In genomic region chr20:47276251-47276650, GRCh38 we compare ENCODE assay signal across 12 cellular contexts.
DNase-seq lines count a peak whose midpoint lies in the region; ATAC-seq and TF ChIP-seq lines count a peak whose summit lies in the region.
"Had no signal": no experiment of that assay in that cellular context is flagged by ENCODE, and none has a peak within 500 bp of the region (broad histone marks: within the 10 kb centered on the region; RNA-seq: fewer than 3 reads in every experiment).

No MANE protein-coding gene starts in this region.

- peaks cover 0 to 61% of the 10 kb centered on the region in 2 donors for H3K4me1 ChIP-seq in right atrium auricular region
- peaks cover 15 to 51% of the 10 kb centered on the region in 2 donors for H3K4me1 ChIP-seq in ascending aorta
- peaks cover 28% of the 10 kb centered on the region for H3K4me1 ChIP-seq in upper lobe of right lung
- H3K4me1 ChIP-seq in Karpas-422 (ENCODE audit: low read length) = peaks cover 27% of the 10 kb centered on the region

- ATAC-seq in left cardiac atrium = no peak
- ATAC-seq in upper lobe of right lung = no peak

- no peak overlapping the region for H3K4me2 ChIP-seq in Karpas-422 (ENCODE audit: low read depth, low read length, poor library complexity, severe bottlenecking)

- no peak overlapping the region for H3K4me3 ChIP-seq in right atrium auricular region
- H3K4me3 ChIP-seq in ascending aorta = no peak overlapping the region
- H3K4me3 ChIP-seq in upper lobe of right lung = no peak overlapping the region
- no peak overlapping the region for H3K4me3 ChIP-seq in Karpas-422 (ENCODE audit: low read length)

- peaks cover 4% of the 10 kb centered on the region for H4K20me1 ChIP-seq in Karpas-422 (ENCODE audit: insufficient read depth, low read depth, low read length)

- no peaks in the 10 kb centered on the region for H3K27me3 Mint-ChIP-seq in neural crest cell (ENCODE audit: low read depth)

- no peaks in the 10 kb centered on the region for H3K9me3 Mint-ChIP-seq in neural crest cell

- TF ChIP-seq CTCF in right atrium auricular region (IDR thresholded peaks at IDR 0.05) (no peak), ascending aorta (IDR thresholded peaks at IDR 0.05) (no peak), neural crest cell (conservative IDR thresholded peaks at IDR 0.05) (no peak), upper lobe of right lung (IDR thresholded peaks at IDR 0.05) (no peak)

- H3K79me2 ChIP-seq in Karpas-422 (ENCODE audit: low read length) = peaks cover 67% of the 10 kb centered on the region

- no peak overlapping the region for H3K9ac ChIP-seq in Karpas-422 (ENCODE audit: low read length)

- peak overlapping the region; percentile 84 to 89 for H3K27ac ChIP-seq in right atrium auricular region
- peak overlapping the region; percentile 95 to 97 for H3K27ac ChIP-seq in ascending aorta
- H3K27ac ChIP-seq in upper lobe of right lung = peak overlapping the region; percentile 48
- H3K27ac ChIP-seq in Karpas-422 (ENCODE audit: low read length) = no peak overlapping the region

- H3K27me3 ChIP-seq in right atrium auricular region (no peaks in the 10 kb centered on the region), ascending aorta (no peaks in the 10 kb centered on the region), upper lobe of right lung (no peaks in the 10 kb centered on the region), Karpas-422 (ENCODE audit: low read length) (no peaks in the 10 kb centered on the region)

- intact Hi-C loops in left cardiac atrium (cut with DNase I) = loop anchor here (5.0 to 10.0 kb wide), 3 partner anchors 36 to 339 kb away; no protein-coding TSS in a partner anchor
- intact Hi-C loops in ascending aorta (cut with DNase I) = loop anchor here (1.0 kb wide), 1 partner anchor 188 kb away; no protein-coding TSS in a partner anchor
- intact Hi-C loops in upper lobe of right lung (cut with DNase I) = no loop called here

- no peak overlapping the region for H2AFZ ChIP-seq in Karpas-422 (ENCODE audit: low read length)

- H3K36me3 ChIP-seq in right atrium auricular region = peaks cover 29% of the 10 kb centered on the region
- peaks cover 0 to 22% of the 10 kb centered on the region in 2 donors for H3K36me3 ChIP-seq in ascending aorta
- peaks cover 45% of the 10 kb centered on the region for H3K36me3 ChIP-seq in upper lobe of right lung
- H3K36me3 ChIP-seq in Karpas-422 (ENCODE audit: insufficient read depth, low read length) = peaks cover 44% of the 10 kb centered on the region

- H3K9me2 ChIP-seq in Karpas-422 (replicated peaks; ENCODE audit: insufficient read depth, low read length) = no peaks in the 10 kb centered on the region

- peak overlapping the region; percentile 37 for H3K27ac Mint-ChIP-seq in neural crest cell (ENCODE audit: unreplicated experiment)

- DNase-seq in right atrium auricular region (ENCODE audit: low spot score) (peak; percentile 55), left cardiac atrium (no peak), ascending aorta (ENCODE audit: low spot score in 2 of 2) (no peak), neural crest cell (ENCODE audit: low read depth, low spot score) (no peak), upper lobe of right lung (no peak), occipital lobe (lab: John Stamatoyannopoulos, UW) (no peak), middle frontal gyrus (ENCODE audit: extremely low spot score, low spot score) (no peak), Karpas-422 (no peak)
- DNase-seq: activated CD4-positive, CD25-positive, alpha-beta regulatory T cell; activated T-cell treated with anti-CD3 and anti-CD28 coated beads, Interleukin-2, amount 50 U/mL, for 48 hours; NCI-H1092; NCI-H524 had no signal

- H3K9me3 ChIP-seq in right atrium auricular region (no peaks in the 10 kb centered on the region), ascending aorta (no peaks in the 10 kb centered on the region), upper lobe of right lung (no peaks in the 10 kb centered on the region), Karpas-422 (ENCODE audit: low read length) (no peaks in the 10 kb centered on the region)

- H3K4me3 Mint-ChIP-seq in neural crest cell = no peak overlapping the region

- peaks cover 21% of the 10 kb centered on the region for H3K4me1 Mint-ChIP-seq in neural crest cell

- peaks cover 14% of the 10 kb centered on the region for H3K36me3 Mint-ChIP-seq in neural crest cell (ENCODE audit: low read depth)
